Comparison of ENCODE assay signal across 24 cellular contexts in the genomic region with DNA sequence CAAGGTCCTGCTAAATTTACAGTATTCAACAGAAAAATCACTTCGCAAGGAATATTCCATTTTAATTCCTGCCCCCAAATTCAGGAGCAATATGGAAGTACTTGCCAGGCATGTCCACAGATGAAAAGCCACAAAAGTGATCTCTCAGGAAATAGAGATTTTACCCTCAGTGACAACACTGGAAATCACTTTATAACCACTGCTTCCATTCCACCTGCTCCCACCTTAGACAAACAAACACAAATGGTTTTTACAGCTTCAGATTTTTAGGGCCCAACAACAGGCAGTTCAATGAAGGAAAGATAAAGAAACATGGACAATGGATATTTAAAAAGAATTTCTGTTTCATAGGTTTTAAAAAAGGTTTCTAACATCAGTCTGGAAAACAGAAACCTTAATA.
"Had no signal": no experiment of that assay in that cellular context is flagged by ENCODE, and none has a peak within 500 bp of the region (broad histone marks: within the 10 kb centered on the region; RNA-seq: fewer than 3 reads in every experiment).

No MANE protein-coding gene starts in this region.

- DNase-seq: activated CD4-positive, alpha-beta memory T cell treated with anti-CD3 and anti-CD28 coated beads, Interleukin-2, amount 10 ng/mL, durations not matched to agents 7 days and 5 days; activated CD4-positive, alpha-beta T cell treated with anti-CD3 and anti-CD28 coated beads for 1 hour; activated CD4-positive, alpha-beta T cell treated with anti-CD3 and anti-CD28 coated beads for 4 hours; activated CD4-positive, alpha-beta T cell treated with anti-CD3 and anti-CD28 coated beads, Interleukin-2, amount 10 ng/mL, durations not matched to agents 7 days and 5 days; activated CD4-positive, alpha-beta T cell treated with anti-CD3 and anti-CD28 coated beads, Interleukin-2, amount 50 U/mL, for 4 hours; activated CD8-positive, alpha-beta memory T cell treated with anti-CD3 and anti-CD28 coated beads, Interleukin-2, amount 50 U/mL, for 48 hours; activated gamma-delta T cell; activated naive CD4-positive, alpha-beta T cell; activated naive CD4-positive, alpha-beta T cell treated with anti-CD3 and anti-CD28 coated beads, Interleukin-2, amount 10 ng/mL, durations not matched to agents 7 days and 5 days; activated naive CD8-positive, alpha-beta T cell treated with anti-CD3 and anti-CD28 coated beads, Interleukin-2, amount 10 ng/mL, durations not matched to agents 7 days and 5 days; activated T-cell treated with anti-CD3 and anti-CD28 coated beads for 4 hours; activated T-cell treated with anti-CD3 and anti-CD28 coated beads, Interleukin-2, amount 50 U/mL, for 24 hours; activated T-cell treated with anti-CD3 and anti-CD28 coated beads, Interleukin-2, amount 50 U/mL, for 72 hours; central memory CD4-positive, alpha-beta T cell; cerebellar nuclear complex; dorsolateral prefrontal cortex; effector CD4-positive, alpha-beta T cell; effector memory CD8-positive, alpha-beta T cell; esophagus squamous epithelium; foreskin melanocyte; T-helper 2 cell had no signal

- ATAC-seq: activated naive CD4-positive, alpha-beta T cell treated with anti-CD3 and anti-CD28 coated beads, Interleukin-2, amount 50 U/mL, for 72 hours; activated T-cell treated with anti-CD3 and anti-CD28 coated beads, Interleukin-2, amount 50 U/mL, for 72 hours; effector memory CD8-positive, alpha-beta T cell; gastroesophageal sphincter; WTC11 had no signal
